In genomic region chr3:140942221-140943104, GRCh38 we compare ENCODE assay signal across 8 cellular contexts. TPM values are rescaled to one million over a fixed set of nuclear protein-coding genes. Genes with fewer than 3 reads are reported as not detected.
DNase-seq lines count a peak whose midpoint lies in the region; ATAC-seq and TF ChIP-seq lines count a peak whose summit lies in the region.

No MANE protein-coding gene starts in this region.

- H3K27me3 Mint-ChIP-seq in endodermal cell (ENCODE audit: insufficient read depth): peaks cover 2% of the 10 kb centered on the region

- H3K36me3 Mint-ChIP-seq in endodermal cell (ENCODE audit: low read depth): peaks cover 8% of the 10 kb centered on the region

- 0 to 2% methylated on average over 17 to 56 of the region's 56 CpGs for WGBS in endodermal cell (ENCODE audit: insufficient coverage in 1 of 2, insufficient read length in 1 of 2), 2 experiments

- H3K27ac ChIP-seq in endodermal cell (ENCODE audit: low read depth, low read length): peak overlapping the region; percentile 97

- peaks cover 6% of the 10 kb centered on the region for H3K36me3 ChIP-seq in endodermal cell (ENCODE audit: control insufficient read depth, insufficient read depth, low read length)

- peaks cover 5% of the 10 kb centered on the region for H3K9me3 Mint-ChIP-seq in endodermal cell

- DNase-seq in A172 (ENCODE audit: low spot score) (peak; percentile 40), NCI-H2196 treated with DMSO at 0.1 percent for 48 hours (lab: John Stamatoyannopoulos, UW; ENCODE audit: unreplicated experiment) (peak; percentile 28), endodermal cell (peak; percentile 90), midbrain (lab: John Stamatoyannopoulos, UW) (peak; percentile 47)
- DNase-seq in activated CD8-positive, alpha-beta memory T cell treated with anti-CD3 and anti-CD28 coated beads for 48 hours (ENCODE audit: low read depth in 2 of 3, low spot score in 2 of 3): peak; percentile 11 to 14 (median 13)
- peak; percentile 5 for DNase-seq in stimulated activated CD8-positive, alpha-beta memory T cell treated with anti-CD3 and anti-CD28 coated beads, Interleukin-7, amount 100 ng/mL, for 24 hours (ENCODE audit: low read depth)

- H3K4me1 ChIP-seq in endodermal cell (ENCODE audit: control insufficient read depth, insufficient read depth, low read length): peaks cover 4% of the 10 kb centered on the region

- peak overlapping the region; percentile 100 for H3K27ac Mint-ChIP-seq in endodermal cell

- peaks cover 34% of the 10 kb centered on the region for H3K4me1 Mint-ChIP-seq in endodermal cell

- no peaks in the 10 kb centered on the region for H3K9me3 ChIP-seq in endodermal cell (ENCODE audit: control insufficient read depth, low read length)

- no peaks in the 10 kb centered on the region for H3K27me3 ChIP-seq in endodermal cell (ENCODE audit: control insufficient read depth, insufficient read depth, low read length, poor library complexity, severe bottlenecking)

- H3K4me3 Mint-ChIP-seq in endodermal cell: peak overlapping the region; percentile 94

- ATAC-seq in GM18498 (IDR thresholded peaks at IDR 0.05; ENCODE audit: unreplicated experiment) (peak; percentile 48), HG02943 (IDR thresholded peaks at IDR 0.05; ENCODE audit: low read depth, unreplicated experiment) (peak; percentile 39)

- no peak for TF ChIP-seq CTCF in endodermal cell (conservative IDR thresholded peaks at IDR 0.05)

- peak overlapping the region; percentile 90 for H3K9ac ChIP-seq in endodermal cell (ENCODE audit: extremely low read depth, low read length, poor library complexity, severe bottlenecking)

- peak overlapping the region; percentile 95 for H3K4me3 ChIP-seq in endodermal cell (ENCODE audit: low read length)

RNA-seq across cellular contexts. Expression of gene SLC25A36, which starts 0.8 kb away (rescaled TPM):
- 29.3 and 44.4 TPM in 2 replicates for total RNA-seq in A172 (2014; rRNA removed; shearing (Covaris generic))
- total RNA-seq in endodermal cell: 100 to 1,000 TPM in 1 of 2 donors, 10 to 100 TPM in 1; 82.6 to 101 TPM
- polyA plus RNA-seq in endodermal cell (2013, experiment 1 of 2): 112 TPM
- 104 TPM for polyA plus RNA-seq in endodermal cell (2013, experiment 2 of 2)

Comparison
In these comparisons a context has a peak if more than half of its experiments do, and no peak if none do; other contexts are left out.
1. Peak in every context shown above with its lines: DNase-seq, ATAC-seq, H3K4me3 ChIP-seq and H3K27ac ChIP-seq.
2. DNase-seq: peak in every context shown above with its lines; median percentile 90 in endodermal cell; 47 in midbrain; 40 in A172; 28 in NCI-H2196 treated with DMSO at 0.1 percent for 48 hours; 13 in activated CD8-positive, alpha-beta memory T cell treated with anti-CD3 and anti-CD28 coated beads for 48 hours; 5 in stimulated activated CD8-positive, alpha-beta memory T cell treated with anti-CD3 and anti-CD28 coated beads, Interleukin-7, amount 100 ng/mL, for 24 hours.